Comparison of ENCODE assay signal across 8 cellular contexts in genomic region chr5:151787817-151788216, GRCh38.
"Had no signal": no experiment of that assay in that cellular context is flagged by ENCODE, and none has a peak within 500 bp of the region (broad histone marks: within the 10 kb centered on the region; RNA-seq: fewer than 3 reads in every experiment).

No MANE protein-coding gene starts in this region.

- ATAC-seq: GM12878 had no signal

- FAIRE-seq: G401.6, GM12878, GM12891, GM12892, GM18507, GM19239 had no signal

- H3K4me3 ChIP-seq: GM12878 had no signal

- DNase-seq: GDM1, GF-D8 had no signal
